14 cellular contexts compared by ENCODE assay signal in the genomic region with DNA sequence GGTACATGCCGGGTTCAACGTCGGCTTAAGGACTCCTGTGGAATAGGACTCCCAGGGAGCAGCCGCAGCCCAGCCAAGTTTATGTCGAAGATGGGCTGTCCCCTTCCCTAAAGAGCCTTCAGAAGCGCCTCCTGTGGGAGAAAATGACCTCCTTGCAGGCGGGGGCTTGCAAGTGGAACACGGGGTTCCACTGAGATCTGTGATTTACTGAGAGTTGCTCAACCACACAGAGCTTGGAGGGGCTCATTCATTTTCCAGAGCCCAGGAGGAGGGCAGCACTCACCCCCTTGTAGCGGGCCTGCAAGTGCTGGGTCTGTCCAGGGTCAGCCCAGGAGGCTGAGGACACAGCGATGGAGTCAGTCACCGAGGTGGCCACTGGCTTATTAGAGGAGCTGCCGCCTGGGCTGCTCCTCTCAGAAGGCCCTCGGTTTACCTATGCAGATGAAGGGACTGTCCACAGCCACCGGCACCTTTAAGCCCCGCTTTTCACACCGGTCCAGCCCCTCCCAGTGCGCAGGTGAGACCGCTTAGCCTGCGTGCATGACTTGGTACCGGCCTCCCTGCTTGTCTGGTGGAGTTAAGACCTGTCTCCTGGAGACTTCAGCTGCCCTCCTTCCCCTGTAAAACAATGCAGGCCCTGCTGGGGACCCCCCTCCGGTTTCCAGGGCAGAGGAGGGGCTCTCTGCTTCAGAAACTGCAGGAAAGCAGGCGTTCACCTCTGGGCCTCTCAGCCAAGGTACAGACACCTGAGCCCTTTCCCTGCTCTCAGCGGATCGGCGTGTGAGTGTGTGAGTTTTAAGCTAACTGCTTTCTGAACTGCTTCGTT.
"Had no signal": no experiment of that assay in that cellular context is flagged by ENCODE, and none has a peak within 500 bp of the region (broad histone marks: within the 10 kb centered on the region; RNA-seq: fewer than 3 reads in every experiment).

No MANE protein-coding gene starts in this region.

- DNase-seq: activated CD4-positive, alpha-beta T cell treated with anti-CD3 and anti-CD28 coated beads, Interleukin-2, amount 10 ng/mL, durations not matched to agents 7 days and 5 days; activated naive CD4-positive, alpha-beta T cell; activated naive CD8-positive, alpha-beta T cell treated with anti-CD3 and anti-CD28 coated beads, Interleukin-2, amount 10 ng/mL, durations not matched to agents 7 days and 5 days; dorsolateral prefrontal cortex; mesenchymal stem cell; natural killer cell; right lobe of liver; spleen; stimulated activated naive CD8-positive, alpha-beta T cell treated with anti-CD3 and anti-CD28 coated beads, Interleukin-15, amount 100 ng/mL, for 72 hours; thyroid gland; uterus had no signal

- H3K27ac ChIP-seq: heart right ventricle, psoas muscle, right lobe of liver, spleen, thyroid gland, uterus had no signal

- ATAC-seq: gastroesophageal sphincter; natural killer cell; psoas muscle; right lobe of liver; stimulated activated naive CD8-positive, alpha-beta T cell treated with anti-CD3 and anti-CD28 coated beads, Interleukin-15, amount 100 ng/mL, for 72 hours had no signal
